8 cellular contexts compared by ENCODE assay signal in the genomic region with DNA sequence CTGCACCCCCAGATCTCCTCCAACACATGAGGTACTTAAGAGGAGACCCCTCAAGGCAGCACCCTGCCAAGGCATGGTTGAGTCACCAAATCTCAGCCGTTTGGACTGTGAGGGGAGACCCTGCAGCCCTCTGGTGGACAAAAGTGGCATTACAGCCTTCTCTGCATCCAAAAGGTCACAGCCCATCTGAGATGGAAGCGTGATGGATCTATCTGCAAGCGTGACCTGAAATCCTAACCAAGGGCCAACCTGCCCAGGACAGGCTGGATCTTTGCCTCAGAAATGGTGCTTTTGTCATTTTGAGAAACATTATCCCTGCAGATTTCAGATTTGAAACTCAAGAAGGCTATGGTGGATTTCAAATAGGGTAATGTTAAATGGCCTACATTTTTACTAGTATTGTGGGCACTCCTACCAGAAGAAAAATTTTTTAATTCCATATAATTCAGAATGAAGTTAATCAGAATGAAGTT. TPM values are rescaled to one million over a fixed set of nuclear protein-coding genes. Genes with fewer than 3 reads are reported as not detected.
DNase-seq lines count a peak whose midpoint lies in the region; ATAC-seq and TF ChIP-seq lines count a peak whose summit lies in the region.

No MANE protein-coding gene starts in this region.

- no peaks in the 10 kb centered on the region for H3K9me3 Mint-ChIP-seq in CD4-positive, CD25-positive, alpha-beta regulatory T cell
- no peaks in the 10 kb centered on the region for H3K9me3 Mint-ChIP-seq in chondrocyte (ENCODE audit: low read depth)

- no peaks in the 10 kb centered on the region for H3K27me3 ChIP-seq in CD4-positive, CD25-positive, alpha-beta regulatory T cell (ENCODE audit: control insufficient read depth, insufficient read depth, low read length)

- ATAC-seq in CD4-positive, CD25-positive, alpha-beta regulatory T cell (ENCODE audit: low read depth in 2 of 2): peak; percentile 86 to 87
- ATAC-seq in GM21825 (IDR thresholded peaks at IDR 0.05; ENCODE audit: unreplicated experiment): peak; percentile 61
- peak; percentile 99 for ATAC-seq in left lobe of liver
- no peak for ATAC-seq in GM21423 (IDR thresholded peaks at IDR 0.05; ENCODE audit: unreplicated experiment)

- no peak overlapping the region for H3K27ac Mint-ChIP-seq in CD4-positive, CD25-positive, alpha-beta regulatory T cell
- no peak overlapping the region for H3K27ac Mint-ChIP-seq in chondrocyte (ENCODE audit: unreplicated experiment)

- peaks cover 20% of the 10 kb centered on the region for H3K27me3 Mint-ChIP-seq in CD4-positive, CD25-positive, alpha-beta regulatory T cell
- peaks cover 16% of the 10 kb centered on the region for H3K27me3 Mint-ChIP-seq in chondrocyte (ENCODE audit: low read depth)

- H3K4me1 ChIP-seq in CD4-positive, CD25-positive, alpha-beta regulatory T cell (ENCODE audit: control insufficient read depth, insufficient read depth, low read length, poor library complexity, severe bottlenecking): no peaks in the 10 kb centered on the region

- H3K27ac ChIP-seq in CD4-positive, CD25-positive, alpha-beta regulatory T cell (ENCODE audit: insufficient read depth, low read length, poor library complexity, severe bottlenecking): no peak overlapping the region

- H3K4me1 Mint-ChIP-seq in CD4-positive, CD25-positive, alpha-beta regulatory T cell: no peaks in the 10 kb centered on the region
- H3K4me1 Mint-ChIP-seq in chondrocyte (ENCODE audit: low read depth): peaks cover 2% of the 10 kb centered on the region

- H3K4me3 ChIP-seq in CD4-positive, CD25-positive, alpha-beta regulatory T cell (ENCODE audit: low read depth, low read length): no peak overlapping the region

- H3K9me3 ChIP-seq in CD4-positive, CD25-positive, alpha-beta regulatory T cell (ENCODE audit: control insufficient read depth in 2 of 2, low read length in 2 of 2): no peaks in the 10 kb centered on the region

- peak; percentile 93 for TF ChIP-seq CTCF in chondrocyte (IDR thresholded peaks at IDR 0.05)

- DNase-seq in CD4-positive, CD25-positive, alpha-beta regulatory T cell: peak; percentile 68 to 73 (median 73)
- peak; percentile 24 for DNase-seq in NCI-H2107 treated with DMSO at 0.1 percent for 48 hours (lab: John Stamatoyannopoulos, UW; ENCODE audit: unreplicated experiment)
- DNase-seq in activated CD4-positive, alpha-beta T cell treated with anti-CD3 and anti-CD28 coated beads for 4 hours: peak; percentile 76 to 89
- no peak for DNase-seq in chondrocyte (ENCODE audit: low spot score)
- peak; percentile 83 for DNase-seq in left lobe of liver (ENCODE audit: low spot score)
- DNase-seq in stimulated activated CD4-positive, alpha-beta T cell treated with anti-CD3 and anti-CD28 coated beads, Interleukin-4, amount 100 ng/mL, for 4 hours: peak; percentile 77

- no peaks in the 10 kb centered on the region for H3K36me3 Mint-ChIP-seq in CD4-positive, CD25-positive, alpha-beta regulatory T cell
- H3K36me3 Mint-ChIP-seq in chondrocyte (ENCODE audit: low read depth): no peaks in the 10 kb centered on the region

- no peak overlapping the region for H3K4me3 Mint-ChIP-seq in CD4-positive, CD25-positive, alpha-beta regulatory T cell
- H3K4me3 Mint-ChIP-seq in chondrocyte (ENCODE audit: unreplicated experiment): no peak overlapping the region

- H3K36me3 ChIP-seq in CD4-positive, CD25-positive, alpha-beta regulatory T cell (ENCODE audit: control insufficient read depth, insufficient read depth, low read length): no peaks in the 10 kb centered on the region

RNA-seq across cellular contexts. Expression of gene DHRS4, which starts 23.7 kb away (rescaled TPM):
- 7.8 TPM for total RNA-seq in CD4-positive, CD25-positive, alpha-beta regulatory T cell
- polyA plus RNA-seq in CD4-positive, CD25-positive, alpha-beta regulatory T cell: 10 to 100 TPM; 23.5 to 29.0 (median 24.6) TPM
- total RNA-seq in chondrocyte (16.8 to 18.2 TPM (median 16.9 TPM) in 3 replicates), left lobe of liver (59.0 TPM)

RNA-seq across cellular contexts. Expression of gene DHRS4L2, which starts 58.9 kb away (rescaled TPM):
- 15.2 TPM for total RNA-seq in CD4-positive, CD25-positive, alpha-beta regulatory T cell
- polyA plus RNA-seq in CD4-positive, CD25-positive, alpha-beta regulatory T cell: 10 to 100 TPM; 13.4 to 22.0 (median 18.5) TPM
- total RNA-seq in chondrocyte (11.9 to 17.7 TPM (median 13.9 TPM) in 3 replicates), left lobe of liver (46.4 TPM)
